Comparison of ENCODE assay signal across 17 cellular contexts in the genomic region with DNA sequence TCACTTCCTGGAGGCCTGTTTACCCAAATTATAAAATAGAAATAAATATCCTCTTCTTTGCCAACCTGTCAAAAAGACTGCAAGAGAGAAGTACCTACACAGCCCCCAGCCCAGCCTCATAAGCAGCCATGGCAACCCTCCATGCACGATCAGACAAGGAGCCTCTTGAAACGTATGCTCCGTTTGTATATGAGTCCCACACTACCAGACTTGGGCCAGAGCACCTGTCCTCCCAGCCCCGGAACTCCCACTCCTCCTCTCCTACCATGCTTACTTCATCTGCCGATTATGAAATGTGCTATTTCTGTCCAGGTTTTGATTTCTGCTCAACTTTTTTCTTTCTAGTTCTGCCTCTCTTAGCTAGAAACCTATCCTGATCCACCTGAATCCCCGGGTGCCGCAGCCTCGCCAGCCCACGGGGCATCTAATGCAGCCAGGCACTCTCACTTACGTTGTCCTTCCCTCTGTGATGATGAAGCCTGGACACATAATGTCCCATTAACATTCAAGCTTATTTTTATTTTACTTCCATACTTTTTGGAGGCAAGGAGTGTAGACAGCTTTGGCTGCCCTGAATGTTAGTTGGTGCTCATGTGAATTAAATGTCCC.
"Had no signal": no experiment of that assay in that cellular context is flagged by ENCODE, and none has a peak within 500 bp of the region (broad histone marks: within the 10 kb centered on the region; RNA-seq: fewer than 3 reads in every experiment).

No MANE protein-coding gene starts in this region.

- H3K27ac Mint-ChIP-seq: activated naive CD8-positive, alpha-beta T cell treated with anti-CD3 and anti-CD28 coated beads, Interleukin-2, amount 50 U/mL, for 24 hours; activated T-helper 1 cell treated with anti-CD3 and anti-CD28 coated beads, Interleukin-12 subunit alpha, Interleukin-12 subunit beta, Interleukin-2, Interleukin-4 antibody, amounts not matched to agents 30 ng/mL and 10 ng/mL and 1 ng/mL, durations not matched to agents 14 hours and 24 hours and 36 hours; immature natural killer cell; mesothelial cell of epicardium; stimulated activated naive CD8-positive, alpha-beta T cell treated with anti-CD3 and anti-CD28 coated beads, Interleukin-15, Interleukin-2, amounts not matched to agents 100 ng/mL and 50 ng/mL, for 24 hours had no signal

- H3K9me3 ChIP-seq: ascending aorta, lower lobe of right lung had no signal

- H3K27me3 ChIP-seq: ascending aorta had no signal

- FAIRE-seq: endometrium had no signal

- H2AFZ ChIP-seq: parathyroid adenoma had no signal

- H3K9ac ChIP-seq: parathyroid adenoma had no signal

- H3K36me3 ChIP-seq: ascending aorta, lower lobe of right lung, WERI-Rb-1 had no signal

- H3K27ac ChIP-seq: ascending aorta, lower lobe of right lung, parathyroid adenoma, WERI-Rb-1 had no signal

- H3K9me3 Mint-ChIP-seq: activated naive CD8-positive, alpha-beta T cell treated with anti-CD3 and anti-CD28 coated beads, Interleukin-2, amount 50 U/mL, for 24 hours; activated T-helper 1 cell treated with anti-CD3 and anti-CD28 coated beads, Interleukin-12 subunit alpha, Interleukin-12 subunit beta, Interleukin-2, Interleukin-4 antibody, amounts not matched to agents 30 ng/mL and 10 ng/mL and 1 ng/mL, durations not matched to agents 14 hours and 24 hours and 36 hours; mesothelial cell of epicardium had no signal

- H3K36me3 Mint-ChIP-seq: immature natural killer cell, mesothelial cell of epicardium had no signal

- H3K4me3 Mint-ChIP-seq: activated naive CD8-positive, alpha-beta T cell treated with anti-CD3 and anti-CD28 coated beads, Interleukin-2, amount 50 U/mL, for 24 hours; activated T-helper 1 cell treated with anti-CD3 and anti-CD28 coated beads, Interleukin-12 subunit alpha, Interleukin-12 subunit beta, Interleukin-2, Interleukin-4 antibody, amounts not matched to agents 30 ng/mL and 10 ng/mL and 1 ng/mL, durations not matched to agents 14 hours and 24 hours and 36 hours; immature natural killer cell; mesothelial cell of epicardium; stimulated activated naive CD8-positive, alpha-beta T cell treated with anti-CD3 and anti-CD28 coated beads, Interleukin-15, Interleukin-2, amounts not matched to agents 100 ng/mL and 50 ng/mL, for 24 hours had no signal

- H3K4me3 ChIP-seq: ascending aorta, lower lobe of right lung had no signal

- DNase-seq: activated CD4-positive, alpha-beta T cell treated with anti-CD3 and anti-CD28 coated beads for 48 hours; activated naive CD4-positive, alpha-beta T cell treated with Interleukin-2 at 50 U/mL for 16 hours; activated naive CD8-positive, alpha-beta T cell treated with anti-CD3 and anti-CD28 coated beads, Interleukin-2, amount 50 U/mL, for 24 hours; immature natural killer cell; left cardiac atrium; lower lobe of right lung; retina; stimulated activated CD4-positive, alpha-beta T cell treated with anti-CD3 and anti-CD28 coated beads, Interleukin-15, amount 100 ng/mL, for 24 hours; stimulated activated CD4-positive, alpha-beta T cell treated with anti-CD3 and anti-CD28 coated beads, Interleukin-4, amount 100 ng/mL, for 24 hours; WERI-Rb-1 had no signal

- ATAC-seq: activated naive CD8-positive, alpha-beta T cell treated with anti-CD3 and anti-CD28 coated beads, Interleukin-2, amount 50 U/mL, for 24 hours; esophagus mucosa; lower lobe of right lung had no signal

- H3K4me1 ChIP-seq: ascending aorta, parathyroid adenoma had no signal

- H3K4me1 Mint-ChIP-seq: immature natural killer cell had no signal
